Comparison of ENCODE assay signal across 9 cellular contexts in genomic region chr6:109453594-109454482, GRCh38. TPM values are rescaled to one million over a fixed set of nuclear protein-coding genes. Genes with fewer than 3 reads are reported as not detected.
DNase-seq lines count a peak whose midpoint lies in the region; ATAC-seq and TF ChIP-seq lines count a peak whose summit lies in the region.
"Had no signal": no experiment of that assay in that cellular context is flagged by ENCODE, and none has a peak within 500 bp of the region (broad histone marks: within the 10 kb centered on the region; RNA-seq: fewer than 3 reads in every experiment).

No MANE protein-coding gene starts in this region.

- BruUV-seq in Panc1 (replicated peaks; lab: Mats Ljungman, UMichigan) = no TSS peak

- peak overlapping the region; percentile 58; the same call in 1 of the 2 replicates for H3K27ac ChIP-seq in Panc1 (ENCODE audit: low read length)

- peak overlapping the region in 1 of 2 experiments; percentile 74; a peak in 3 of 4 replicates for H3K4me3 ChIP-seq in Panc1 (ENCODE audit: low read depth in 2 of 2, low read length in 2 of 2)
- peak overlapping the region; percentile 84 for H3K4me3 ChIP-seq in fibroblast of pulmonary artery (replicated peaks; ENCODE audit: low read depth, low read length)

- peak overlapping the region; percentile 95 for H3K27ac Mint-ChIP-seq in activated CD4-positive, alpha-beta T cell treated with anti-CD3 and anti-CD28 coated beads, Interleukin-2, amount 10 ng/mL, durations not matched to agents 24 days and 14 days
- peak overlapping the region; percentile 100 for H3K27ac Mint-ChIP-seq in stimulated activated naive B cell treated with anti-CD40 and anti-IgM and Interleukin-4, amounts not matched to agents 10 μg/mL and 1 μg/mL and 100 μg/mL, for 72 hours

- H3K27me3 ChIP-seq in Panc1 (ENCODE audit: control insufficient read depth, insufficient read depth, low read length) = no peaks in the 10 kb centered on the region
- H3K27me3 ChIP-seq: adrenal gland had no signal

- H3K4me3 Mint-ChIP-seq in activated CD4-positive, alpha-beta T cell treated with anti-CD3 and anti-CD28 coated beads, Interleukin-2, amount 10 ng/mL, durations not matched to agents 24 days and 14 days = peak overlapping the region; percentile 98
- H3K4me3 Mint-ChIP-seq in stimulated activated naive B cell treated with anti-CD40 and anti-IgM and Interleukin-4, amounts not matched to agents 10 μg/mL and 1 μg/mL and 100 μg/mL, for 72 hours = peak overlapping the region; percentile 93 to 96

- peaks cover 60% of the 10 kb centered on the region for H3K4me1 Mint-ChIP-seq in activated CD4-positive, alpha-beta T cell treated with anti-CD3 and anti-CD28 coated beads, Interleukin-2, amount 10 ng/mL, durations not matched to agents 24 days and 14 days
- H3K4me1 Mint-ChIP-seq in stimulated activated naive B cell treated with anti-CD40 and anti-IgM and Interleukin-4, amounts not matched to agents 10 μg/mL and 1 μg/mL and 100 μg/mL, for 72 hours = peaks cover 45 to 82% of the 10 kb centered on the region in 2 donors

- ATAC-seq in Panc1 = no peak
- ATAC-seq in stimulated activated naive B cell treated with anti-CD40 and anti-IgM and Interleukin-4, amounts not matched to agents 10 μg/mL and 1 μg/mL and 100 μg/mL, for 72 hours (replicated peaks) = no peak

- H3K9me3 ChIP-seq in Panc1 (ENCODE audit: control insufficient read depth, insufficient read depth, low read depth, low read length) = no peaks in the 10 kb centered on the region
- H3K9me3 ChIP-seq: adrenal gland had no signal

- H3K9me3 Mint-ChIP-seq in activated CD4-positive, alpha-beta T cell treated with anti-CD3 and anti-CD28 coated beads, Interleukin-2, amount 10 ng/mL, durations not matched to agents 24 days and 14 days = no peaks in the 10 kb centered on the region
- H3K9me3 Mint-ChIP-seq in stimulated activated naive B cell treated with anti-CD40 and anti-IgM and Interleukin-4, amounts not matched to agents 10 μg/mL and 1 μg/mL and 100 μg/mL, for 72 hours = no peaks in the 10 kb centered on the region

- H3K27me3 Mint-ChIP-seq in activated CD4-positive, alpha-beta T cell treated with anti-CD3 and anti-CD28 coated beads, Interleukin-2, amount 10 ng/mL, durations not matched to agents 24 days and 14 days = no peaks in the 10 kb centered on the region
- no peaks in the 10 kb centered on the region for H3K27me3 Mint-ChIP-seq in stimulated activated naive B cell treated with anti-CD40 and anti-IgM and Interleukin-4, amounts not matched to agents 10 μg/mL and 1 μg/mL and 100 μg/mL, for 72 hours

- peaks cover 33% of the 10 kb centered on the region for H3K36me3 Mint-ChIP-seq in activated CD4-positive, alpha-beta T cell treated with anti-CD3 and anti-CD28 coated beads, Interleukin-2, amount 10 ng/mL, durations not matched to agents 24 days and 14 days (ENCODE audit: low read depth)
- peaks cover 30 to 63% of the 10 kb centered on the region in 2 donors for H3K36me3 Mint-ChIP-seq in stimulated activated naive B cell treated with anti-CD40 and anti-IgM and Interleukin-4, amounts not matched to agents 10 μg/mL and 1 μg/mL and 100 μg/mL, for 72 hours

- no peak for TF ChIP-seq CTCF in Panc1 (IDR thresholded peaks at IDR 0.05)
- no peak for TF ChIP-seq CTCF in fibroblast of pulmonary artery (IDR thresholded peaks at IDR 0.05; ENCODE audit: low read length, missing control alignments)

- CTCF ChIA-PET in Panc1 (lab: Charles Lee) = interaction anchor here (0.7 kb wide), 1 partner anchor 266 kb away, joined by 3 read pairs; no protein-coding TSS in a partner anchor

- peaks cover 22% of the 10 kb centered on the region for H3K4me1 ChIP-seq in Panc1 (ENCODE audit: control insufficient read depth, insufficient read depth, low read length)

- intact Hi-C loops in activated CD4-positive, alpha-beta T cell treated with anti-CD3 and anti-CD28 coated beads, Interleukin-2, amount 10 ng/mL, durations not matched to agents 24 days and 14 days (cut with micrococcal nuclease) = loop anchor here (1.0 to 10.0 kb wide), 3 partner anchors 13 to 241 kb away; partner anchors contain the start of genes AK9, CD164 and FIG4
- intact Hi-C loops in Panc1 (cut with micrococcal nuclease; ENCODE audit: unreplicated experiment) = no loop called here

- POLR2A ChIA-PET in Panc1 (lab: Charles Lee) = interaction anchor here (0.7 kb wide), 1 partner anchor 154 kb away, joined by 4 read pairs; no protein-coding TSS in a partner anchor

- H3K36me3 ChIP-seq in Panc1 (ENCODE audit: control insufficient read depth, insufficient read depth, low read length) = no peaks in the 10 kb centered on the region
- H3K36me3 ChIP-seq: adrenal gland had no signal

- in situ Hi-C loops in Panc1 (cut with HindIII; ENCODE audit: low pct_unique_long_range_greater_than_20kb, low sequenced_read_pairs) = no loop called here

- no peak for DNase-seq in activated CD4-positive, alpha-beta T cell treated with anti-CD3 and anti-CD28 coated beads, Interleukin-2, amount 10 ng/mL, durations not matched to agents 24 days and 14 days
- no peak for DNase-seq in activated CD4-positive, alpha-beta T cell treated with anti-CD3 and anti-CD28 coated beads, Interleukin-2, amount 50 U/mL, for 48 hours
- no peak for DNase-seq in Panc1 (ENCODE audit: low read depth, low spot score)
- peak; percentile 27 for DNase-seq in fibroblast of pulmonary artery (ENCODE audit: low read depth)
- no peak for DNase-seq in stimulated activated naive B cell treated with anti-CD40 and anti-IgM and Interleukin-4, amounts not matched to agents 10 μg/mL and 1 μg/mL and 100 μg/mL, for 72 hours
- no peak for DNase-seq in stimulated activated CD4-positive, alpha-beta T cell treated with anti-CD3 and anti-CD28 coated beads, Interleukin-2, amount 100 ng/mL, for 24 hours
- no peak for DNase-seq in stimulated activated CD4-positive, alpha-beta T cell treated with anti-CD3 and anti-CD28 coated beads, Interleukin-4, amount 100 ng/mL, for 1 hour
- DNase-seq in stimulated activated CD4-positive, alpha-beta T cell treated with anti-CD3 and anti-CD28 coated beads, Interleukin-4, amount 100 ng/mL, for 24 hours = no peak

RNA-seq across cellular contexts. Expression of gene MICAL1, which starts 1.7 kb away (rescaled TPM):
- total RNA-seq in activated CD4-positive, alpha-beta T cell treated with anti-CD3 and anti-CD28 coated beads, Interleukin-2, amount 10 ng/mL, durations not matched to agents 24 days and 14 days = 41.4 and 42.5 TPM in 2 replicates
- 64.5 TPM for total RNA-seq in Panc1 (2021; ENCODE audit: unreplicated experiment)
- polyA plus RNA-seq in Panc1 (2012; ENCODE audit: insufficient read length) = 66.5 TPM

RNA-seq across cellular contexts. Expression of gene SMPD2, which starts 13.3 kb away (rescaled TPM):
- total RNA-seq in activated CD4-positive, alpha-beta T cell treated with anti-CD3 and anti-CD28 coated beads, Interleukin-2, amount 10 ng/mL, durations not matched to agents 24 days and 14 days = 18.2 and 20.5 TPM in 2 replicates
- total RNA-seq in Panc1 (2021; ENCODE audit: unreplicated experiment) = 50.0 TPM
- 51.0 TPM for polyA plus RNA-seq in Panc1 (2012; ENCODE audit: insufficient read length)

RNA-seq across cellular contexts. Expression of gene PPIL6, which starts 13.4 kb away (rescaled TPM):
- total RNA-seq in activated CD4-positive, alpha-beta T cell treated with anti-CD3 and anti-CD28 coated beads, Interleukin-2, amount 10 ng/mL, durations not matched to agents 24 days and 14 days = not detected in 2 replicates
- total RNA-seq in Panc1 (2021; ENCODE audit: unreplicated experiment) = 2.2 TPM
- 2.0 TPM for polyA plus RNA-seq in Panc1 (2012; ENCODE audit: insufficient read length)

RNA-seq across cellular contexts. Expression of gene ZBTB24, which starts 29.2 kb away (rescaled TPM):
- total RNA-seq in activated CD4-positive, alpha-beta T cell treated with anti-CD3 and anti-CD28 coated beads, Interleukin-2, amount 10 ng/mL, durations not matched to agents 24 days and 14 days = 18.9 and 19.6 TPM in 2 replicates
- total RNA-seq in Panc1 (2021; ENCODE audit: unreplicated experiment) = 21.5 TPM
- polyA plus RNA-seq in Panc1 (2012; ENCODE audit: insufficient read length) = 7.8 TPM
